ENCODE assay signal across 14 cellular contexts in genomic region chr9:131037336-131038255, GRCh38. TPM values are rescaled to one million over a fixed set of nuclear protein-coding genes. Genes with fewer than 3 reads are reported as not detected.
A peak's percentile ranks its signal among the peaks of the same experiment; 100 is the strongest.
DNase-seq lines count a peak whose midpoint lies in the region; ATAC-seq and TF ChIP-seq lines count a peak whose summit lies in the region.
"Had no signal": no experiment of that assay in that cellular context is flagged by ENCODE, and none has a peak within 500 bp of the region (broad histone marks: within the 10 kb centered on the region; RNA-seq: fewer than 3 reads in every experiment).

No MANE protein-coding gene starts in this region.

- H3K27me3 ChIP-seq in WERI-Rb-1 (ENCODE audit: insufficient read depth, low read depth, severe bottlenecking) = no peaks in the 10 kb centered on the region
- H3K27me3 ChIP-seq: neutrophil had no signal

- H3K4me3 ChIP-seq in LNCaP clone FGC (ENCODE audit: low read depth, low read length) (no peak overlapping the region), fibroblast of villous mesenchyme (ENCODE audit: low read depth, low read length) (no peak overlapping the region), WERI-Rb-1 (ENCODE audit: low read depth, low read length) (no peak overlapping the region)

- DNase-seq in AG08395 (ENCODE audit: low spot score) (peak; percentile 7), LNCaP clone FGC (ENCODE audit: low read depth) (peak; percentile 22), fibroblast of villous mesenchyme (ENCODE audit: low read depth) (no peak), nephron progenitor cell (no peak), WERI-Rb-1 (no peak), NCI-H2196 (lab: John Stamatoyannopoulos, UW; ENCODE audit: unreplicated experiment) (no peak), anterior cingulate cortex (lab: John Stamatoyannopoulos, UW) (no peak)
- DNase-seq: activated T-cell treated with anti-CD3 and anti-CD28 coated beads, Interleukin-2, amount 50 U/mL, for 24 hours; left colon; NCI-H1417; NK-92 treated with Interleukin-12 subunit alpha and Interleukin-12 subunit beta, amount 100 ng/mL, for 24 hours had no signal

- H3K4me1 Mint-ChIP-seq in nephron progenitor cell = peaks cover 26% of the 10 kb centered on the region

- H3K27me3 Mint-ChIP-seq in nephron progenitor cell (ENCODE audit: low read depth, poor library complexity) = peaks cover 4% of the 10 kb centered on the region

- H3K4me3 Mint-ChIP-seq in nephron progenitor cell = peak overlapping the region; percentile 36
- H3K4me3 Mint-ChIP-seq: activated T-cell treated with anti-CD3 and anti-CD28 coated beads, Interleukin-2, amount 50 U/mL, for 24 hours had no signal

- H3K9me3 Mint-ChIP-seq in nephron progenitor cell = no peaks in the 10 kb centered on the region
- H3K9me3 Mint-ChIP-seq: activated T-cell treated with anti-CD3 and anti-CD28 coated beads, Interleukin-2, amount 50 U/mL, for 24 hours had no signal

- H3K36me3 ChIP-seq in WERI-Rb-1 = no peaks in the 10 kb centered on the region
- H3K36me3 ChIP-seq: neutrophil had no signal

- ATAC-seq in HG03439 (IDR thresholded peaks at IDR 0.05; ENCODE audit: unreplicated experiment) = no peak
- ATAC-seq: HCT116, left colon had no signal

- no peak overlapping the region for H3K27ac ChIP-seq in WERI-Rb-1
- H3K27ac ChIP-seq: neutrophil had no signal

- TF ChIP-seq CTCF in LNCaP clone FGC (IDR thresholded peaks at IDR 0.05; ENCODE audit: control insufficient read depth, extremely low read depth, insufficient read depth) (no peak), fibroblast of villous mesenchyme (IDR thresholded peaks at IDR 0.05; ENCODE audit: insufficient read depth, low read depth, low read length) (peak; percentile 6), nephron progenitor cell (IDR thresholded peaks at IDR 0.05) (no peak), WERI-Rb-1 (IDR thresholded peaks at IDR 0.05; ENCODE audit: low read depth, low read length) (no peak)

- peak overlapping the region; percentile 95 for H3K27ac Mint-ChIP-seq in nephron progenitor cell
- H3K27ac Mint-ChIP-seq: activated T-cell treated with anti-CD3 and anti-CD28 coated beads, Interleukin-2, amount 50 U/mL, for 24 hours had no signal

- H3K9me3 ChIP-seq in WERI-Rb-1 (ENCODE audit: severe bottlenecking) = no peaks in the 10 kb centered on the region
- H3K9me3 ChIP-seq: neutrophil had no signal

- H3K36me3 Mint-ChIP-seq in nephron progenitor cell (ENCODE audit: low read depth) = no peaks in the 10 kb centered on the region

RNA-seq across cellular contexts. Expression of gene LAMC3, which starts 28.6 kb away (rescaled TPM):
- 0.43 and 1.3 TPM in 2 replicates for total RNA-seq in fibroblast of villous mesenchyme

RNA-seq across cellular contexts. Expression of gene AIF1L, which starts 58.7 kb away (rescaled TPM):
- 0.32 and 0.43 TPM in 2 replicates for total RNA-seq in fibroblast of villous mesenchyme

Comparison
In these comparisons a context has a peak if more than half of its experiments do, and no peak if none do; other contexts are left out.
1. DNase-seq: peak in AG08395 (single experiment) and LNCaP clone FGC (single experiment); none in fibroblast of villous mesenchyme (single experiment), nephron progenitor cell (single experiment), WERI-Rb-1 (single experiment), NCI-H2196 (single experiment) and anterior cingulate cortex (0 of 58).